In the genomic region with DNA sequence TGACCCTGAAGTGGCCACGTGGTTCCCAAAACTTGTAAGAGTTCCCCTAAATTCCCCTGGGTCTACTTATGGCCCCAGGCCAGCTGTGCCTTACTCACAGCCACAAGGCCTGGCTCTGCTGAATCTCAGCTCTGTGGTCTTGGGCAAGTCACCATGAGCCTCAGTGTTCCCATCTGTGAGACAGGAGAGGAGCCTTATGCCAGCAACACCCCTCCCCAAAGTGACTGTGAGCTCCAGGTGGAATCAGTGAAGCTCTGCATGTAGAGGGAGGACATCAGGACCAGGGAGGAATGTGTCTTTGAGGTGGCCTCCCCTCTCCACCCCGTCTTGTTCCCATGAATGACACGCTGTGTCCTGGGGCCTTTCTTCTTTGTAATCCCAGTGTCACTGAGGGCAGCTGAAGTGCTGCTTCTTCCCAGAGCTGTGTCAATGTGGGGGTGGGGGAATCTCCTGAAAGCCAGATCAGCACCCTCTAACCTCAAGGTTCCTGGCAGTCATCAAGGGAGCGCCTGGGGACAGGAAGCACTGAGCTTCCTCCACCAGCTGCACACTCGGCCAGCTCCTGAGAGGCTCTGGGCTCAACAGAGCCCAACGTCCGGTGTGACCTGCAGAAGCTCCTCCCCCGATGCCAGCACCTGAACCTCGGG, we compare ENCODE assay signal across 8 cellular contexts.
DNase-seq lines count a peak whose midpoint lies in the region; ATAC-seq, FAIRE-seq and TF ChIP-seq lines count a peak whose summit lies in the region.

No MANE protein-coding gene starts in this region.

- POLR2A ChIA-PET in endothelial cell of umbilical vein (lab: Charles Lee): no interaction called here

- H3K27ac ChIP-seq in endothelial cell of umbilical vein (ENCODE audit: insufficient read depth, low read depth, low read length): no peak overlapping the region

- dilution Hi-C loops in endothelial cell of umbilical vein (cut with MboI; ENCODE audit: extremely low pct_ligation_motif_present, low sequenced_read_pairs): no loop called here

- intact Hi-C loops in endothelial cell of umbilical vein (cut with micrococcal nuclease): no loop called here

- H3K4me1 ChIP-seq in endothelial cell of umbilical vein (ENCODE audit: control insufficient read depth, extremely low read depth, insufficient read depth, low read length): peaks cover 28% of the 10 kb centered on the region

- H3K4me2 ChIP-seq in endothelial cell of umbilical vein (ENCODE audit: insufficient read depth, low read length): no peak overlapping the region

- H3K79me2 ChIP-seq in endothelial cell of umbilical vein (ENCODE audit: control insufficient read depth, insufficient read depth, low read length): no peaks in the 10 kb centered on the region

- peak; percentile 41 for ATAC-seq in GM18505 (IDR thresholded peaks at IDR 0.05; ENCODE audit: unreplicated experiment)
- peak; percentile 36 for ATAC-seq in HG02870 (IDR thresholded peaks at IDR 0.05; ENCODE audit: unreplicated experiment)

- no TSS peak for BruUV-seq in endothelial cell of umbilical vein (replicated peaks; lab: Mats Ljungman, UMichigan)

- no peak overlapping the region for H3K9ac ChIP-seq in endothelial cell of umbilical vein (replicated peaks; ENCODE audit: extremely low read depth, insufficient read depth, low read length)

- H3K9me1 ChIP-seq in endothelial cell of umbilical vein (replicated peaks; ENCODE audit: control insufficient read depth, extremely low read depth, insufficient read depth, low read length): no peaks in the 10 kb centered on the region

- H2AFZ ChIP-seq in endothelial cell of umbilical vein (ENCODE audit: low read depth, low read length): no peak overlapping the region

- CTCF ChIA-PET in endothelial cell of umbilical vein (lab: Charles Lee): interaction anchor here (1.2 to 1.5 kb wide), 7 partner anchors 8 to 81 kb away, joined by 3 to 5 read pairs (median 4); no protein-coding TSS in a partner anchor

- H3K9me3 ChIP-seq in endothelial cell of umbilical vein (replicated peaks; ENCODE audit: control insufficient read depth, insufficient read depth, low read length): no peaks in the 10 kb centered on the region

- H4K20me1 ChIP-seq in endothelial cell of umbilical vein (replicated peaks; ENCODE audit: control insufficient read depth, extremely low read depth, insufficient read depth, low read length): no peaks in the 10 kb centered on the region

- H3K27me3 ChIP-seq in endothelial cell of umbilical vein (ENCODE audit: control insufficient read depth in 2 of 2, insufficient read depth in 2 of 2, low read length in 2 of 2): no peaks in the 10 kb centered on the region

- FAIRE-seq in endothelial cell of umbilical vein (lab: Jason Lieb, UNC): peak; percentile 8

- DNase-seq in AG20443 (ENCODE audit: low spot score) (peak; percentile 68), endothelial cell of umbilical vein (ENCODE audit: low read depth, low spot score) (no peak), pons (ENCODE audit: low spot score) (peak; percentile 51), NCI-H2081 (lab: John Stamatoyannopoulos, UW) (no peak), globus pallidus (ENCODE audit: low spot score) (no peak)

- TF ChIP-seq POLR2A in GM18505 (IDR thresholded peaks at IDR 0.05; ENCODE audit: borderline replicate concordance, extremely low read depth, insufficient read depth, insufficient read length) (peak; percentile 73), endothelial cell of umbilical vein (IDR thresholded peaks at IDR 0.05; ENCODE audit: low read depth, low read length) (no peak)

- TF ChIP-seq CTCF in endothelial cell of umbilical vein (IDR thresholded peaks at IDR 0.05; ENCODE audit: extremely low read depth in 1 of 2, insufficient read depth in 1 of 2, low read depth in 1 of 2, low read length in 2 of 2): no peak

- no peak overlapping the region for H3K4me3 ChIP-seq in endothelial cell of umbilical vein (replicated peaks in 1 of 3; ENCODE audit: insufficient read depth in 1 of 3, low read depth in 1 of 3, low read length in 3 of 3)

- H3K36me3 ChIP-seq in endothelial cell of umbilical vein (ENCODE audit: control insufficient read depth in 2 of 2, extremely low read depth in 1 of 2, insufficient read depth in 2 of 2, low read length in 2 of 2): no peaks in the 10 kb centered on the region

TF ChIP-seq in PFSK-1, 5 proteins besides CTCF, POLR2A, EP300 and RAD21:
- TF ChIP-seq FOXP2 (optimal IDR thresholded peaks at IDR 0.05; ENCODE audit: borderline replicate concordance, extremely low read depth, extremely low read length, insufficient read depth): peak; percentile 31
- TF ChIP-seq TAF1 (IDR thresholded peaks at IDR 0.05; ENCODE audit: borderline replicate concordance, insufficient read depth, low read length): no peak

TF ChIP-seq in endothelial cell of umbilical vein, 7 proteins besides CTCF, POLR2A, EP300 and RAD21:
- no peak for TF ChIP-seq MYC (IDR thresholded peaks at IDR 0.05; ENCODE audit: low read depth, low read length)
- no peak for TF ChIP-seq JUN (IDR thresholded peaks at IDR 0.05; ENCODE audit: borderline replicate concordance, insufficient read depth, insufficient read length, low read depth)
- TF ChIP-seq MAX (IDR thresholded peaks at IDR 0.05; ENCODE audit: insufficient read depth, insufficient read length): no peak
- no peak for TF ChIP-seq EZH2 (IDR thresholded peaks at IDR 0.05; ENCODE audit: borderline replicate concordance, low read depth, low read length, severe bottlenecking)
- TF ChIP-seq POLR2AphosphoS5 (IDR thresholded peaks at IDR 0.05; ENCODE audit: insufficient read depth, low read depth, low read length): no peak
- TF ChIP-seq GATA2 (IDR thresholded peaks at IDR 0.05; ENCODE audit: insufficient read depth, insufficient read length, low read depth, low read length): no peak
- TF ChIP-seq FOS (IDR thresholded peaks at IDR 0.05; ENCODE audit: borderline replicate concordance, insufficient read depth, low read length): no peak

Comparison
In these comparisons a context has a peak if more than half of its experiments do, and no peak if none do; other contexts are left out.
1. DNase-seq: peak in AG20443 (single experiment) and pons (single experiment); none in endothelial cell of umbilical vein (single experiment), NCI-H2081 (0 of 2) and globus pallidus (single experiment).